ENCODE assay signal across 1 cellular context in the genomic region with DNA sequence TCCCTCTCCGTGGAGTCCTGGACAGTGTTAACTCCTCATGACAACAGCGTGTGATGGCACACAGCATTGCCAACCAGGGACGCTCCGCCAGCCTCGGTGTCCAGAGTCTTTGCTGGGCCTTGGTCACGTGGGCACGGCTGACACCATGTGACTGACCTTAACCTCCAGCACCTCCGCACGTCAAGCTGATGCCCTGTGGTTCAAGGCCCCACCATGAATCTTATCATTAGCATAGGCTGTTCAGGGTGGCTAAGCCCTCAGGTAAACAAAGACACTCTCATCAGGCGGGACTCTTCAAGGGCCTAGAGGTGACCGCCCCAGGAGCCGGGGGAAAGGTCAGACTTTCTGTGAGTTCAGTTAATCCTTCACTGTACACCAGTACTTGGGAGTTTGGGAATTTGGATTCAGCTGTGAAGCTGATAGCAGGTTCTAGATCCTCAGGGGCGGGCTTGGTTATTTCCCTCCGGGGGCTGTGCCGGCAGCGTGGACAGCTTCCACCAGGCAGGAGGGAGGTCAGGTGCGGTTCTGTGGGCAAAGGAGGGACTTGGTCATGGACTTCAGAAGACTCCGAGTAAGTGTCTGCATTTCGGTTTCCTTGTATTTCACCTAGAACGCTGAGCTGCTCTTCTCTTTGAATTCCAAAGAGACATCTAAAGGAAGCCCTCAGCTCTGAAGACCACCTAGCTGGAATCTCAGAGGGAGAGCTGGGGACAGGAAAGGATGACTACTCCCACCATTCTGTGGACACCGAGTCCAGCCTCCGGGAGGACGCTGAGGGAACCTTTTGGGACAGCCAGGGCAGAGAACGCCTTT.
TF ChIP-seq lines count a peak whose summit lies in the region.

No MANE protein-coding gene starts in this region.

TF ChIP-seq in HepG2, 621 proteins besides CTCF, POLR2A, EP300 and RAD21 (continued from another document and continues in another):
- TF ChIP-seq SAFB2 (CRISPR knock-in tag; IDR thresholded peaks at IDR 0.05; ENCODE audit: borderline replicate concordance, low read depth) (no peak; the same call in 1 of the 2 replicates), ZNF333 (CRISPR knock-in tag; IDR thresholded peaks at IDR 0.05; ENCODE audit: borderline replicate concordance) (peak; percentile 81), MYC (CRISPR knock-in tag; IDR thresholded peaks at IDR 0.05; ENCODE audit: borderline replicate concordance) (peak; percentile 91), ZNF792 (CRISPR knock-in tag; IDR thresholded peaks at IDR 0.05) (peak; percentile 96), NR2F2 (IDR thresholded peaks at IDR 0.05; ENCODE audit: borderline replicate concordance, low read depth) (peak; percentile 100), KDM6A (CRISPR knock-in tag; IDR thresholded peaks at IDR 0.05; ENCODE audit: low read depth) (peak; percentile 97), ZNF263 (CRISPR knock-in tag; IDR thresholded peaks at IDR 0.05) (peak; percentile 89), NR2F1 (CRISPR knock-in tag; IDR thresholded peaks at IDR 0.05) (peak; percentile 100), TBL1XR1 (IDR thresholded peaks at IDR 0.05; ENCODE audit: borderline replicate concordance, low read length, partially characterized antibody) (peak; percentile 98), SALL2 (CRISPR knock-in tag; IDR thresholded peaks at IDR 0.05) (no peak; the same call in 1 of the 2 replicates), ZNF329 (CRISPR knock-in tag; IDR thresholded peaks at IDR 0.05; ENCODE audit: low read depth) (peak; percentile 88), ZNF670 (CRISPR knock-in tag; IDR thresholded peaks at IDR 0.05; ENCODE audit: borderline replicate concordance) (peak; percentile 95; the same call in 1 of the 2 replicates), ZNF788 (CRISPR knock-in tag; IDR thresholded peaks at IDR 0.05; ENCODE audit: borderline replicate concordance) (peak; percentile 100), GFI1 (CRISPR knock-in tag; IDR thresholded peaks at IDR 0.05; ENCODE audit: borderline replicate concordance) (peak; percentile 98), ZNF605 (CRISPR knock-in tag; IDR thresholded peaks at IDR 0.05) (peak; percentile 92), ZBTB1 (CRISPR knock-in tag; IDR thresholded peaks at IDR 0.05; ENCODE audit: borderline replicate concordance) (no peak), ZNF232 (CRISPR knock-in tag; IDR thresholded peaks at IDR 0.05; ENCODE audit: borderline replicate concordance) (peak; percentile 61), ZNF598 (CRISPR knock-in tag; IDR thresholded peaks at IDR 0.05; ENCODE audit: borderline replicate concordance) (peak; percentile 92), HMG20A (CRISPR knock-in tag; IDR thresholded peaks at IDR 0.05; ENCODE audit: borderline replicate concordance) (peak; percentile 100), ZNF569 (CRISPR knock-in tag; IDR thresholded peaks at IDR 0.05; ENCODE audit: borderline replicate concordance) (peak; percentile 78; the same call in 1 of the 2 replicates), ZNF839 (CRISPR knock-in tag; IDR thresholded peaks at IDR 0.05; ENCODE audit: borderline replicate concordance) (peak; percentile 93), ZEB1 (IDR thresholded peaks at IDR 0.05; ENCODE audit: insufficient replicate concordance, low read depth) (peak; percentile 92), ZNF451 (CRISPR knock-in tag; IDR thresholded peaks at IDR 0.05) (peak; percentile 94), MAFG (CRISPR knock-in tag; IDR thresholded peaks at IDR 0.05) (no peak), ZNF20 (CRISPR knock-in tag; IDR thresholded peaks at IDR 0.05) (peak; percentile 77), HOXA9 (CRISPR knock-in tag; IDR thresholded peaks at IDR 0.05; ENCODE audit: borderline replicate concordance) (no peak), ZNF432 (CRISPR knock-in tag; IDR thresholded peaks at IDR 0.05; ENCODE audit: borderline replicate concordance) (no peak), THAP11 (CRISPR knock-in tag; IDR thresholded peaks at IDR 0.05) (peak; percentile 86), MYNN (CRISPR knock-in tag; IDR thresholded peaks at IDR 0.05; ENCODE audit: low read depth) (no peak; the same call in 1 of the 2 replicates), GZF1 (CRISPR knock-in tag; IDR thresholded peaks at IDR 0.05) (peak; percentile 67), XRCC5 (optimal IDR thresholded peaks at IDR 0.05; ENCODE audit: low read length) (no peak), ZNF850 (CRISPR knock-in tag; conservative IDR thresholded peaks at IDR 0.05) (no peak), REPIN1 (CRISPR knock-in tag; IDR thresholded peaks at IDR 0.05; ENCODE audit: borderline replicate concordance, low read depth) (peak; percentile 100), FOSL1 (CRISPR knock-in tag; IDR thresholded peaks at IDR 0.05; ENCODE audit: borderline replicate concordance) (0 out of 2 replicates have a peak, but pooled peaks have one; percentile 54), PLRG1 (conservative IDR thresholded peaks at IDR 0.05) (no peak)
- TF ChIP-seq, protein P1, sequence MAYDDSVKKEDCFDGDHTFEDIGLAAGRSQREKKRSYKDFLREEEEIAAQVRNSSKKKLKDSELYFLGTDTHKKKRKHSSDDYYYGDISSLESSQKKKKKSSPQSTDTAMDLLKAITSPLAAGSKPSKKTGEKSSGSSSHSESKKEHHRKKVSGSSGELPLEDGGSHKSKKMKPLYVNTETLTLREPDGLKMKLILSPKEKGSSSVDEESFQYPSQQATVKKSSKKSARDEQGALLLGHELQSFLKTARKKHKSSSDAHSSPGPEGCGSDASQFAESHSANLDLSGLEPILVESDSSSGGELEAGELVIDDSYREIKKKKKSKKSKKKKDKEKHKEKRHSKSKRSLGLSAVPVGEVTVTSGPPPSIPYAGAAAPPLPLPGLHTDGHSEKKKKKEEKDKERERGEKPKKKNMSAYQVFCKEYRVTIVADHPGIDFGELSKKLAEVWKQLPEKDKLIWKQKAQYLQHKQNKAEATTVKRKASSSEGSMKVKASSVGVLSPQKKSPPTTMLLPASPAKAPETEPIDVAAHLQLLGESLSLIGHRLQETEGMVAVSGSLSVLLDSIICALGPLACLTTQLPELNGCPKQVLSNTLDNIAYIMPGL (CRISPR knock-in tag; IDR thresholded peaks at IDR 0.05; ENCODE audit: borderline replicate concordance in 1 of 2, low read depth in 1 of 2) = peak; percentile 44 to 83; a peak in 2 of 4 replicates
- TF ChIP-seq, protein P2, sequence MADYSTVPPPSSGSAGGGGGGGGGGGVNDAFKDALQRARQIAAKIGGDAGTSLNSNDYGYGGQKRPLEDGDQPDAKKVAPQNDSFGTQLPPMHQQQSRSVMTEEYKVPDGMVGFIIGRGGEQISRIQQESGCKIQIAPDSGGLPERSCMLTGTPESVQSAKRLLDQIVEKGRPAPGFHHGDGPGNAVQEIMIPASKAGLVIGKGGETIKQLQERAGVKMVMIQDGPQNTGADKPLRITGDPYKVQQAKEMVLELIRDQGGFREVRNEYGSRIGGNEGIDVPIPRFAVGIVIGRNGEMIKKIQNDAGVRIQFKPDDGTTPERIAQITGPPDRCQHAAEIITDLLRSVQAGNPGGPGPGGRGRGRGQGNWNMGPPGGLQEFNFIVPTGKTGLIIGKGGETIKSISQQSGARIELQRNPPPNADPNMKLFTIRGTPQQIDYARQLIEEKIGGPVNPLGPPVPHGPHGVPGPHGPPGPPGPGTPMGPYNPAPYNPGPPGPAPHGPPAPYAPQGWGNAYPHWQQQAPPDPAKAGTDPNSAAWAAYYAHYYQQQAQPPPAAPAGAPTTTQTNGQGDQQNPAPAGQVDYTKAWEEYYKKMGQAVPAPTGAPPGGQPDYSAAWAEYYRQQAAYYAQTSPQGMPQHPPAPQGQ (CRISPR knock-in tag; IDR thresholded peaks at IDR 0.05; ENCODE audit: borderline replicate concordance) = peak; percentile 99; the same call in 1 of the 2 replicates
- TF ChIP-seq, protein P3, sequence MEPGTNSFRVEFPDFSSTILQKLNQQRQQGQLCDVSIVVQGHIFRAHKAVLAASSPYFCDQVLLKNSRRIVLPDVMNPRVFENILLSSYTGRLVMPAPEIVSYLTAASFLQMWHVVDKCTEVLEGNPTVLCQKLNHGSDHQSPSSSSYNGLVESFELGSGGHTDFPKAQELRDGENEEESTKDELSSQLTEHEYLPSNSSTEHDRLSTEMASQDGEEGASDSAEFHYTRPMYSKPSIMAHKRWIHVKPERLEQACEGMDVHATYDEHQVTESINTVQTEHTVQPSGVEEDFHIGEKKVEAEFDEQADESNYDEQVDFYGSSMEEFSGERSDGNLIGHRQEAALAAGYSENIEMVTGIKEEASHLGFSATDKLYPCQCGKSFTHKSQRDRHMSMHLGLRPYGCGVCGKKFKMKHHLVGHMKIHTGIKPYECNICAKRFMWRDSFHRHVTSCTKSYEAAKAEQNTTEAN (CRISPR knock-in tag; conservative IDR thresholded peaks at IDR 0.05) = peak; percentile 77; the same call in 1 of the 2 replicates
- TF ChIP-seq, protein P4, sequence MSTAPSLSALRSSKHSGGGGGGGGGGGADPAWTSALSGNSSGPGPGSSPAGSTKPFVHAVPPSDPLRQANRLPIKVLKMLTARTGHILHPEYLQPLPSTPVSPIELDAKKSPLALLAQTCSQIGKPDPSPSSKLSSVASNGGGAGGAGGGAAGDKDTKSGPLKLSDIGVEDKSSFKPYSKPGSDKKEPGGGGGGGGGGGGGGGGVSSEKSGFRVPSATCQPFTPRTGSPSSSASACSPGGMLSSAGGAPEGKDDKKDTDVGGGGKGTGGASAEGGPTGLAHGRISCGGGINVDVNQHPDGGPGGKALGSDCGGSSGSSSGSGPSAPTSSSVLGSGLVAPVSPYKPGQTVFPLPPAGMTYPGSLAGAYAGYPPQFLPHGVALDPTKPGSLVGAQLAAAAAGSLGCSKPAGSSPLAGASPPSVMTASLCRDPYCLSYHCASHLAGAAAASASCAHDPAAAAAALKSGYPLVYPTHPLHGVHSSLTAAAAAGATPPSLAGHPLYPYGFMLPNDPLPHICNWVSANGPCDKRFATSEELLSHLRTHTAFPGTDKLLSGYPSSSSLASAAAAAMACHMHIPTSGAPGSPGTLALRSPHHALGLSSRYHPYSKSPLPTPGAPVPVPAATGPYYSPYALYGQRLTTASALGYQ (CRISPR knock-in tag; IDR thresholded peaks at IDR 0.05) = peak; percentile 100
- TF ChIP-seq, protein P5, sequence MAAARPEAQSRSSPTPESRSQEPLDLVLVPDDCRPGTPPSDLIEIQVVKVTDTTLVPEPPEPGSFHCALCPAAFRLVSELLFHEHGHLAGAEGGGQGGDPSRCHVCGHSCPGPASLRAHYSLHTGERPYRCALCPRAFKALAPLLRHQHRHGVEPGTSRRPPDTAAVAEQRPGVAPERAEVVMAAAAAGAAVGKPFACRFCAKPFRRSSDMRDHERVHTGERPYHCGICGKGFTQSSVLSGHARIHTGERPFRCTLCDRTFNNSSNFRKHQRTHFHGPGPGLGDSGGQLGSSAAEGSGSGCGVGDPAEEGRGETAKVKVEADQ (CRISPR knock-in tag; IDR thresholded peaks at IDR 0.05; ENCODE audit: borderline replicate concordance) = peak; percentile 96; the same call in 1 of the 2 replicates
- TF ChIP-seq, protein P6, sequence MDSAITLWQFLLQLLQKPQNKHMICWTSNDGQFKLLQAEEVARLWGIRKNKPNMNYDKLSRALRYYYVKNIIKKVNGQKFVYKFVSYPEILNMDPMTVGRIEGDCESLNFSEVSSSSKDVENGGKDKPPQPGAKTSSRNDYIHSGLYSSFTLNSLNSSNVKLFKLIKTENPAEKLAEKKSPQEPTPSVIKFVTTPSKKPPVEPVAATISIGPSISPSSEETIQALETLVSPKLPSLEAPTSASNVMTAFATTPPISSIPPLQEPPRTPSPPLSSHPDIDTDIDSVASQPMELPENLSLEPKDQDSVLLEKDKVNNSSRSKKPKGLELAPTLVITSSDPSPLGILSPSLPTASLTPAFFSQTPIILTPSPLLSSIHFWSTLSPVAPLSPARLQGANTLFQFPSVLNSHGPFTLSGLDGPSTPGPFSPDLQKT (CRISPR knock-in tag; IDR thresholded peaks at IDR 0.05; ENCODE audit: borderline replicate concordance) = no peak
- TF ChIP-seq, protein P7, sequence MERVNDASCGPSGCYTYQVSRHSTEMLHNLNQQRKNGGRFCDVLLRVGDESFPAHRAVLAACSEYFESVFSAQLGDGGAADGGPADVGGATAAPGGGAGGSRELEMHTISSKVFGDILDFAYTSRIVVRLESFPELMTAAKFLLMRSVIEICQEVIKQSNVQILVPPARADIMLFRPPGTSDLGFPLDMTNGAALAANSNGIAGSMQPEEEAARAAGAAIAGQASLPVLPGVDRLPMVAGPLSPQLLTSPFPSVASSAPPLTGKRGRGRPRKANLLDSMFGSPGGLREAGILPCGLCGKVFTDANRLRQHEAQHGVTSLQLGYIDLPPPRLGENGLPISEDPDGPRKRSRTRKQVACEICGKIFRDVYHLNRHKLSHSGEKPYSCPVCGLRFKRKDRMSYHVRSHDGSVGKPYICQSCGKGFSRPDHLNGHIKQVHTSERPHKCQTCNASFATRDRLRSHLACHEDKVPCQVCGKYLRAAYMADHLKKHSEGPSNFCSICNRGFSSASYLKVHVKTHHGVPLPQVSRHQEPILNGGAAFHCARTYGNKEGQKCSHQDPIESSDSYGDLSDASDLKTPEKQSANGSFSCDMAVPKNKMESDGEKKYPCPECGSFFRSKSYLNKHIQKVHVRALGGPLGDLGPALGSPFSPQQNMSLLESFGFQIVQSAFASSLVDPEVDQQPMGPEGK (CRISPR knock-in tag; IDR thresholded peaks at IDR 0.05) = peak; percentile 98
